ENCODE assay signal across 11 cellular contexts in genomic region chr2:205383601-205384000, GRCh38.
"Had no signal": no experiment of that assay in that cellular context is flagged by ENCODE, and none has a peak within 500 bp of the region (broad histone marks: within the 10 kb centered on the region; RNA-seq: fewer than 3 reads in every experiment).

No MANE protein-coding gene starts in this region.

- ATAC-seq: GM23338, HCT116 had no signal

- H3K4me3 ChIP-seq: GM23248, GM23338, HAP-1 had no signal

- H3K36me3 ChIP-seq: HAP-1 had no signal

- H2AFZ ChIP-seq: GM23248, GM23338 had no signal

- H3K4me2 ChIP-seq: GM23338 had no signal

- H3K27ac ChIP-seq: GM23248 had no signal

- FAIRE-seq: H1, H54 had no signal

- H3K9ac ChIP-seq: GM23248 had no signal

- H3K4me1 ChIP-seq: HAP-1 had no signal

- H3K9me3 ChIP-seq: HAP-1 had no signal

- DNase-seq: GM23248, GOT3, H7, H9, HCEC 1CT, HFFc6 had no signal
